ENCODE assay signal across 24 cellular contexts in the genomic region with DNA sequence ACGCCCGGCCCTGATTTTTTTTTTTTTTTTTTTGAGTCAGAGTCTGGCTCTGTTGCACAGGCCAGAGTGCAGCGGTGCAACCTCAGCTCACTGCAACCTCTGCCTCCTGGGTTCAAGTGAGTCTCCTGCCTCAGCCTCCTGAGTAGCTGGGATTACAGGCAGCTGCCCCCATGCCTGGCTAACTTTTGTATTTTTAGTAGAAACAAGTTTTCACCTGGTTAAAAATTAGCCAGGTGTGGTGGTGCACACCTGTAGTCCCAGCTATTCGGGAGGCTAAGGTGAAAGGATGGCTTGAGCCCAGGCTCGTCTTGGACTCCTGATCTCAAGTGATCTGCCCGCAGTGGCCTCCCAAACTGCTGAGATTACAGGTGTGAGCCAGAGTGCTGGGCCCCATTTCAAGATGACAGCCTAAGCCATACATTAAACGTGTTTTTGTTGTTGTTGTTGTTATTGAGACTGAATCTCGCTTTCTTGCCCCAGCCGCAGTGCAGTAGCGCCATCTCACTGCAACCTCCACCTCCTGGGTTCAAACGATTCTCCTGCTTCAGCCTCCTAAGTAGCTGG.
"Had no signal": no experiment of that assay in that cellular context is flagged by ENCODE, and none has a peak within 500 bp of the region (broad histone marks: within the 10 kb centered on the region; RNA-seq: fewer than 3 reads in every experiment).

No MANE protein-coding gene starts in this region.

- H3K4me1 ChIP-seq: body of pancreas, left lung, lower lobe of right lung, testis, uterus had no signal

- H3K9me3 ChIP-seq: body of pancreas, left lung, lower lobe of right lung, neutrophil, testis, uterus had no signal

- H3K36me3 ChIP-seq: uterus had no signal

- H3K9me3 Mint-ChIP-seq: activated B cell treated with CpG ODN at 0.5 μM for 24 hours; activated CD8-positive, alpha-beta T cell treated with anti-CD3 and anti-CD28 coated beads for 36 hours; activated naive CD4-positive, alpha-beta T cell treated with anti-CD3 and anti-CD28 coated beads, Interleukin-2, amount 50 U/mL, for 72 hours; activated T-helper 17 cell treated with anti-CD3 and anti-CD28 coated beads, Interleukin-2, amount 50 U/mL, for 72 hours; nephron progenitor cell; T-cell; T-helper 2 cell treated with Interferon-gamma antibody and Interleukin-4, amounts not matched to agents 5 μg/mL and 100 μg/mL, for 36 hours had no signal

- H3K4me1 Mint-ChIP-seq: activated B cell treated with CpG ODN at 0.5 μM for 24 hours; activated T-helper 17 cell treated with anti-CD3 and anti-CD28 coated beads, Interleukin-2, amount 50 U/mL, for 72 hours; nephron progenitor cell had no signal

- H3K27ac ChIP-seq: body of pancreas, coronary artery, dorsolateral prefrontal cortex, left lung, lower lobe of right lung, neutrophil, testis, uterus had no signal

- H3K27me3 ChIP-seq: body of pancreas, dorsolateral prefrontal cortex, left lung, neutrophil, testis, uterus had no signal

- H3K36me3 Mint-ChIP-seq: activated naive CD4-positive, alpha-beta T cell treated with anti-CD3 and anti-CD28 coated beads, Interleukin-2, amount 50 U/mL, for 72 hours had no signal

- H3K27ac Mint-ChIP-seq: activated B cell treated with CpG ODN at 0.5 μM for 24 hours; activated CD8-positive, alpha-beta T cell treated with anti-CD3 and anti-CD28 coated beads for 36 hours; activated naive CD4-positive, alpha-beta T cell treated with anti-CD3 and anti-CD28 coated beads, Interleukin-2, amount 50 U/mL, for 72 hours; activated T-helper 17 cell treated with anti-CD3 and anti-CD28 coated beads, Interleukin-2, amount 50 U/mL, for 72 hours; nephron progenitor cell; progenitor cell of endocrine pancreas; T-cell; T-helper 2 cell treated with Interferon-gamma antibody and Interleukin-4, amounts not matched to agents 5 μg/mL and 100 μg/mL, for 36 hours had no signal

- DNase-seq: activated B cell treated with CpG ODN at 0.5 μM for 24 hours; activated CD4-positive, alpha-beta T cell treated with anti-CD3 and anti-CD28 coated beads, Interleukin-2, amount 50 U/mL, for 1 hour; activated CD8-positive, alpha-beta T cell treated with anti-CD3 and anti-CD28 coated beads for 36 hours; activated naive CD4-positive, alpha-beta T cell; activated T-cell treated with anti-CD3 and anti-CD28 coated beads, Interleukin-2, amount 50 U/mL, for 1 hour; anterior cingulate cortex; body of pancreas; cerebellar nuclear complex; effector memory CD4-positive, alpha-beta T cell; lower lobe of right lung; nephron progenitor cell; stimulated activated naive CD4-positive, alpha-beta T cell; T-cell; testis; trophoblast cell; uterus had no signal

- H3K4me3 ChIP-seq: body of pancreas, coronary artery, dorsolateral prefrontal cortex, left lung, lower lobe of right lung, testis, uterus had no signal

- H3K4me3 Mint-ChIP-seq: activated B cell treated with CpG ODN at 0.5 μM for 24 hours; activated CD8-positive, alpha-beta T cell treated with anti-CD3 and anti-CD28 coated beads for 36 hours; activated T-helper 17 cell treated with anti-CD3 and anti-CD28 coated beads, Interleukin-2, amount 50 U/mL, for 72 hours; nephron progenitor cell; T-cell; T-helper 2 cell treated with Interferon-gamma antibody and Interleukin-4, amounts not matched to agents 5 μg/mL and 100 μg/mL, for 36 hours had no signal

- H3K27me3 Mint-ChIP-seq: activated B cell treated with CpG ODN at 0.5 μM for 24 hours; activated CD8-positive, alpha-beta T cell treated with anti-CD3 and anti-CD28 coated beads for 36 hours; activated T-helper 17 cell treated with anti-CD3 and anti-CD28 coated beads, Interleukin-2, amount 50 U/mL, for 72 hours; progenitor cell of endocrine pancreas; T-cell had no signal

- ATAC-seq: activated CD8-positive, alpha-beta T cell treated with anti-CD3 and anti-CD28 coated beads for 36 hours; activated naive CD4-positive, alpha-beta T cell treated with anti-CD3 and anti-CD28 coated beads, Interleukin-2, amount 50 U/mL, for 72 hours; activated T-helper 17 cell treated with anti-CD3 and anti-CD28 coated beads, Interleukin-2, amount 50 U/mL, for 72 hours; body of pancreas; left lung; lower lobe of right lung; T-cell had no signal
